In genomic region chr21:10414121-10414924, GRCh38 we compare ENCODE assay signal across 8 cellular contexts.
DNase-seq lines count a peak whose midpoint lies in the region; ATAC-seq, FAIRE-seq and TF ChIP-seq lines count a peak whose summit lies in the region.
"Not testable (repeated sequence)": the region's sequence is repeated elsewhere in the genome, so short reads cannot be mapped to it uniquely, and the experiment has no call there.

No MANE protein-coding gene starts in this region.

- H3K36me3 Mint-ChIP-seq in osteocyte (ENCODE audit: unreplicated experiment), result not testable (repeated sequence)

- POLR2A ChIA-PET in K562 (lab: Yijun Ruan, JAX), result not testable (repeated sequence)

- CTCF ChIA-PET in K562 (lab: Yijun Ruan, JAX; ENCODE audit: low intra/inter-chr PET ratio), result not testable (repeated sequence)

- not testable (repeated sequence) for H3K27me3 ChIP-seq in K562 (ENCODE audit: control insufficient read depth in 2 of 2, insufficient read depth in 2 of 2, low read length in 2 of 2)

- peak; percentile 8 for DNase-seq in AG08396 (ENCODE audit: low spot score)
- peak; percentile 10 for DNase-seq in GM13977 (ENCODE audit: low spot score)
- not testable (repeated sequence) for DNase-seq in LNCaP clone FGC (ENCODE audit: low read depth); K562 (ENCODE audit: extremely low read depth in 1 of 4, low spot score in 3 of 4)
- DNase-seq in cardiac septum (ENCODE audit: low spot score), result peak; percentile 43
- peak; percentile 17 for DNase-seq in islet precursor cell
- DNase-seq in osteocyte (ENCODE audit: extremely low spot score, unreplicated experiment), result peak; percentile 90
- DNase-seq in urothelium cell line (ENCODE audit: low spot score), result peak; percentile 1

- not testable (repeated sequence) for H3K9me1 ChIP-seq in K562 (ENCODE audit: control insufficient read depth, insufficient read depth, low read length)

- not testable (repeated sequence) for TF ChIP-seq RAD21 in K562 (CRISPR knock-in tag; conservative IDR thresholded peaks at IDR 0.05 in 1 of 2, IDR thresholded peaks at IDR 0.05 in 1 of 2)

- H3K4me3 ChIP-seq in LNCaP clone FGC (ENCODE audit: low read depth, low read length), result peak overlapping the region; percentile 43
- H3K4me3 ChIP-seq in K562, result peak overlapping the region; percentile 68

- in situ Hi-C loops in GM13977 (cut with MboI; ENCODE audit: low pct_unique_long_range_greater_than_20kb, low sequenced_read_pairs, unreplicated experiment); K562 (cut with MboI): not testable (repeated sequence)

- not testable (repeated sequence) for TF ChIP-seq EP300 in K562 (IDR thresholded peaks at IDR 0.05; ENCODE audit: low read length)

- H3K27ac Mint-ChIP-seq in osteocyte (ENCODE audit: unreplicated experiment), result not testable (repeated sequence)

- H3K4me2 ChIP-seq in K562 (ENCODE audit: insufficient read depth, low read length), result peak overlapping the region; percentile 83

- H3K27me3 Mint-ChIP-seq in osteocyte (ENCODE audit: unreplicated experiment), result not testable (repeated sequence)

- peak overlapping the region; percentile 84 to 99 for H3K9ac ChIP-seq in K562 (ENCODE audit: insufficient read depth in 1 of 2, low read depth in 2 of 2, low read length in 2 of 2)

- intact Hi-C loops in K562 (cut with micrococcal nuclease); cardiac septum (cut with DNase I): not testable (repeated sequence)

- not testable (repeated sequence) for FAIRE-seq in K562 (lab: Jason Lieb, UNC); urothelium cell line (lab: Jason Lieb, UNC)

- BruUV-seq in K562 (replicated peaks; lab: Mats Ljungman, UMichigan), result not testable (repeated sequence)

- ATAC-seq in K562, result peak; percentile 16

- TF ChIP-seq POLR2A in K562 (conservative IDR thresholded peaks at IDR 0.05), result not testable (repeated sequence)

- H3K9me3 Mint-ChIP-seq in osteocyte (ENCODE audit: unreplicated experiment), result not testable (repeated sequence)

- TF ChIP-seq CTCF in GM13977 (IDR thresholded peaks at IDR 0.05; ENCODE audit: extremely low read depth, insufficient read depth, missing control alignments); LNCaP clone FGC (IDR thresholded peaks at IDR 0.05; ENCODE audit: control insufficient read depth, extremely low read depth, insufficient read depth); K562 (IDR thresholded peaks at IDR 0.05 in 2 of 3, conservative IDR thresholded peaks at IDR 0.05 in 1 of 3; ENCODE audit: insufficient read depth in 2 of 3, low read depth in 1 of 3, low read length in 3 of 3); osteocyte (IDR thresholded peaks at IDR 0.05): not testable (repeated sequence)

- H4K20me1 ChIP-seq in K562 (replicated peaks; ENCODE audit: control insufficient read depth, insufficient read depth, low read length), result not testable (repeated sequence)

- not testable (repeated sequence) for H3K9me3 ChIP-seq in K562 (replicated peaks; ENCODE audit: control insufficient read depth, insufficient read depth, low read depth, low read length)

- peaks cover 23% of the 10 kb centered on the region; the same call in 1 of the 3 replicates for H3K36me3 ChIP-seq in K562 (ENCODE audit: control insufficient read depth, insufficient read depth, low read length)

- not testable (repeated sequence) for H3K4me1 ChIP-seq in K562 (replicated peaks in 1 of 2; ENCODE audit: control insufficient read depth in 2 of 2, insufficient read depth in 2 of 2, low read length in 2 of 2)

- H3K27ac ChIP-seq in K562 (ENCODE audit: extremely low read depth, low read depth, low read length), result peak overlapping the region; percentile 86

- H2AFZ ChIP-seq in K562 (ENCODE audit: low read depth, low read length), result peak overlapping the region; percentile 95; the same call in 1 of the 2 replicates

- 4% methylated on average over 14 of the region's 14 CpGs for WGBS in K562 (ENCODE audit: insufficient coverage, low coverage, missing lambda C conversion rate)

- H3K4me3 Mint-ChIP-seq in osteocyte (ENCODE audit: unreplicated experiment), result not testable (repeated sequence)

- not testable (repeated sequence) for H3K4me1 Mint-ChIP-seq in osteocyte (ENCODE audit: unreplicated experiment)

- peaks cover 46% of the 10 kb centered on the region for H3K79me2 ChIP-seq in K562 (ENCODE audit: control insufficient read depth, insufficient read depth, low read length)

TF ChIP-seq in K562, 482 proteins besides CTCF, POLR2A, EP300 and RAD21:
- TF ChIP-seq, protein P1, sequence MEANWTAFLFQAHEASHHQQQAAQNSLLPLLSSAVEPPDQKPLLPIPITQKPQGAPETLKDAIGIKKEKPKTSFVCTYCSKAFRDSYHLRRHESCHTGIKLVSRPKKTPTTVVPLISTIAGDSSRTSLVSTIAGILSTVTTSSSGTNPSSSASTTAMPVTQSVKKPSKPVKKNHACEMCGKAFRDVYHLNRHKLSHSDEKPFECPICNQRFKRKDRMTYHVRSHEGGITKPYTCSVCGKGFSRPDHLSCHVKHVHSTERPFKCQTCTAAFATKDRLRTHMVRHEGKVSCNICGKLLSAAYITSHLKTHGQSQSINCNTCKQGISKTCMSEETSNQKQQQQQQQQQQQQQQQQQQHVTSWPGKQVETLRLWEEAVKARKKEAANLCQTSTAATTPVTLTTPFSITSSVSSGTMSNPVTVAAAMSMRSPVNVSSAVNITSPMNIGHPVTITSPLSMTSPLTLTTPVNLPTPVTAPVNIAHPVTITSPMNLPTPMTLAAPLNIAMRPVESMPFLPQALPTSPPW (CRISPR knock-in tag; IDR thresholded peaks at IDR 0.05), result 0 out of 2 replicates have a peak, but pooled peaks have one; percentile 0
